9 cellular contexts compared by ENCODE assay signal in the genomic region with DNA sequence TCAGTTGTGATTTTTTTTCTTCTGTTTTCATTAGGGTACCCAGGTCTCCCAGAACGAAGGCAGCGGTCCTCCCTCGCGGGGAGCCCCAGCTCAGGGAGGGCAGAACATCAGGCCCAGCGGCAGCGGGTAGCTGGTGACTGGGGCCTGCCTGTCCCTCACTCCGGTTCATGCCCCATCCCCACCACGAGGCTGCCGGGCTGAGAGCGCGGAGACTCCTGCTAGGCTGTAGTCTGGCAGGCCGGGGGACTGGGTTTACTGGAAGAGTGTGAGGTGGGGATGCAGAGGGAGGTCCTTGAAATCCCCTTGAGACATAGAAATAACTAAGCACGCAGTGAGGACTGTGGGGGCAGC. TPM values are rescaled to one million over a fixed set of nuclear protein-coding genes. Genes with fewer than 3 reads are reported as not detected.
DNase-seq lines count a peak whose midpoint lies in the region; ATAC-seq and TF ChIP-seq lines count a peak whose summit lies in the region.
"Had no signal": no experiment of that assay in that cellular context is flagged by ENCODE, and none has a peak within 500 bp of the region (broad histone marks: within the 10 kb centered on the region; RNA-seq: fewer than 3 reads in every experiment).

No MANE protein-coding gene starts in this region.

- H4K20me1 ChIP-seq in neural progenitor cell (ENCODE audit: low read depth) (no peaks in the 10 kb centered on the region), Karpas-422 (ENCODE audit: insufficient read depth, low read depth, low read length) (no peaks in the 10 kb centered on the region)

- TF ChIP-seq POLR2A in GM18505 (IDR thresholded peaks at IDR 0.05; ENCODE audit: borderline replicate concordance, extremely low read depth, insufficient read depth, insufficient read length), result no peak

- peak overlapping the region; percentile 94 for H2AFZ ChIP-seq in neural progenitor cell (replicated peaks)
- no peak overlapping the region for H2AFZ ChIP-seq in Karpas-422 (ENCODE audit: low read length)

- ATAC-seq in GM18505 (IDR thresholded peaks at IDR 0.05; ENCODE audit: unreplicated experiment) (peak; percentile 14), HG02885 (IDR thresholded peaks at IDR 0.05; ENCODE audit: poor library complexity, unreplicated experiment) (peak; percentile 20)

- H3K4me2 ChIP-seq in neural progenitor cell (peak overlapping the region; percentile 88), Karpas-422 (ENCODE audit: low read depth, low read length, poor library complexity, severe bottlenecking) (no peak overlapping the region)

- H3K36me3 ChIP-seq in neural progenitor cell (no peaks in the 10 kb centered on the region), Karpas-422 (ENCODE audit: insufficient read depth, low read length) (no peaks in the 10 kb centered on the region)

- H3K79me2 ChIP-seq in neural progenitor cell (ENCODE audit: low read depth) (no peaks in the 10 kb centered on the region), Karpas-422 (ENCODE audit: low read length) (no peaks in the 10 kb centered on the region)

- no peaks in the 10 kb centered on the region for H3K9me2 ChIP-seq in Karpas-422 (replicated peaks; ENCODE audit: insufficient read depth, low read length)

- peak overlapping the region; percentile 77 for H3K4me3 Mint-ChIP-seq in neural progenitor cell

- H3K4me1 ChIP-seq in neural progenitor cell (peaks cover 11% of the 10 kb centered on the region), Karpas-422 (ENCODE audit: low read length) (no peaks in the 10 kb centered on the region)

- H3K27me3 Mint-ChIP-seq in neural progenitor cell (ENCODE audit: insufficient read depth, low read depth), result peaks cover 12% of the 10 kb centered on the region

- no peak for DNase-seq in choroid plexus epithelial cell (ENCODE audit: low read depth)
- DNase-seq in neural progenitor cell (ENCODE audit: low spot score), result peak; percentile 41
- DNase-seq in NCI-H69 (lab: John Stamatoyannopoulos, UW), result no peak
- no peak for DNase-seq in Karpas-422
- DNase-seq in DMS153 treated with DMSO at 0.1 percent for 48 hours (lab: John Stamatoyannopoulos, UW; ENCODE audit: unreplicated experiment), result no peak
- DNase-seq in NCI-H2196 (lab: John Stamatoyannopoulos, UW; ENCODE audit: unreplicated experiment), result no peak

- no peak overlapping the region for H3K27ac Mint-ChIP-seq in neural progenitor cell

- H3K9me3 ChIP-seq in neural progenitor cell (ENCODE audit: low read depth) (no peaks in the 10 kb centered on the region), Karpas-422 (ENCODE audit: low read length) (no peaks in the 10 kb centered on the region)

- H3K4me1 Mint-ChIP-seq in neural progenitor cell, result peaks cover 18% of the 10 kb centered on the region

- no peaks in the 10 kb centered on the region for H3K36me3 Mint-ChIP-seq in neural progenitor cell

- H3K27ac ChIP-seq in neural progenitor cell (no peak overlapping the region), Karpas-422 (ENCODE audit: low read length) (no peak overlapping the region)

- peak overlapping the region; percentile 33 for H3K4me3 ChIP-seq in choroid plexus epithelial cell (ENCODE audit: low read depth, low read length)
- H3K4me3 ChIP-seq in neural progenitor cell, result peak overlapping the region; percentile 46
- no peak overlapping the region for H3K4me3 ChIP-seq in Karpas-422 (ENCODE audit: low read length)

- peaks cover 19% of the 10 kb centered on the region for H3F3A ChIP-seq in neural progenitor cell (ENCODE audit: low read depth)

- H3K27me3 ChIP-seq in neural progenitor cell (peaks cover 54% of the 10 kb centered on the region), Karpas-422 (ENCODE audit: low read length) (no peaks in the 10 kb centered on the region)

- H3K9me3 Mint-ChIP-seq in neural progenitor cell, result peaks cover 5% of the 10 kb centered on the region

- H3K9ac ChIP-seq in neural progenitor cell (no peak overlapping the region), Karpas-422 (ENCODE audit: low read length) (no peak overlapping the region)

- TF ChIP-seq CTCF in choroid plexus epithelial cell (conservative IDR thresholded peaks at IDR 0.05; ENCODE audit: low read depth, low read length) (no peak), neural progenitor cell (IDR thresholded peaks at IDR 0.05) (no peak)

RNA-seq across cellular contexts. Expression of a gene that starts 10.5 kb away (rescaled TPM):
- 0.06 TPM in 1 of 2 replicates, not detected in the other for total RNA-seq in neural progenitor cell (ENCODE audit: low replicate concordance)
- total RNA-seq in Karpas-422 (2014; rRNA removed; shearing (Covaris generic); ENCODE audit: low replicate concordance), result not detected in 2 replicates
- total RNA-seq: dermis microvascular lymphatic vessel endothelial cell had no signal

RNA-seq across cellular contexts. Expression of a gene that starts 16.7 kb away (rescaled TPM):
- total RNA-seq in neural progenitor cell (ENCODE audit: low replicate concordance), result 7.7 and 9.9 TPM in 2 replicates
- not detected in 2 replicates for total RNA-seq in Karpas-422 (2014; rRNA removed; shearing (Covaris generic); ENCODE audit: low replicate concordance)
- total RNA-seq: dermis microvascular lymphatic vessel endothelial cell had no signal
